ENCODE assay signal across 22 cellular contexts in genomic region chr2:1577846-1578245, GRCh38.
"Had no signal": no experiment of that assay in that cellular context is flagged by ENCODE, and none has a peak within 500 bp of the region (broad histone marks: within the 10 kb centered on the region; RNA-seq: fewer than 3 reads in every experiment).

No MANE protein-coding gene starts in this region.

- H3K36me3 ChIP-seq: MG63, Peyer's patch had no signal

- ATAC-seq: T-cell had no signal

- H3K4me1 ChIP-seq: Peyer's patch had no signal

- H3K9me3 ChIP-seq: MG63, Peyer's patch, SK-N-SH had no signal

- H3K27ac Mint-ChIP-seq: T-cell had no signal

- DNase-seq: Karpas-422, KG1, MG63, NCI-H1092, NCI-H1105 treated with DMSO at 0.1 percent for 48 hours, NCI-H1417 treated with DMSO at 0.1 percent for 48 hours, NCI-H146, NCI-H1694 treated with DMSO at 0.1 percent for 48 hours, NCI-H1930, NCI-H2081, NCI-H2107, NCI-H2227 treated with DMSO at 0.1 percent for 48 hours, NCI-H446, NCI-H510A, NCI-H524 treated with DMSO at 0.1 percent for 48 hours, NCI-H69, NCI-H774, SHP77, SK-N-SH, SW 1271, T-cell had no signal

- H3K4me3 ChIP-seq: MG63, Peyer's patch had no signal

- H3K27me3 ChIP-seq: MG63, Peyer's patch had no signal

- H3K4me2 ChIP-seq: SK-N-SH had no signal

- H3K27ac ChIP-seq: Peyer's patch had no signal

- H3K9me3 Mint-ChIP-seq: T-cell had no signal

- H3K9ac ChIP-seq: SK-N-SH had no signal

- H3K4me3 Mint-ChIP-seq: T-cell had no signal

- H3K36me3 Mint-ChIP-seq: T-cell had no signal
